In genomic region chr5:68239485-68239884, GRCh38 we compare ENCODE assay signal across 1 cellular context.
TF ChIP-seq lines count a peak whose summit lies in the region.

No MANE protein-coding gene starts in this region.

TF ChIP-seq in HepG2, 621 proteins besides CTCF, POLR2A, EP300 and RAD21 (continued from another document and continues in another):
- TF ChIP-seq AHDC1 (CRISPR knock-in tag; IDR thresholded peaks at IDR 0.05; ENCODE audit: borderline replicate concordance) (peak; percentile 95), AGO1 (IDR thresholded peaks at IDR 0.05; ENCODE audit: low read depth, low read length, poor library complexity, severe bottlenecking) (no peak), ZNF33B (CRISPR knock-in tag; IDR thresholded peaks at IDR 0.05) (no peak), ZNF609 (CRISPR knock-in tag; IDR thresholded peaks at IDR 0.05; ENCODE audit: borderline replicate concordance) (peak; percentile 94; the same call in 1 of the 2 replicates), ZBTB7B (CRISPR knock-in tag; IDR thresholded peaks at IDR 0.05) (peak; percentile 93), TFE3 (CRISPR knock-in tag; IDR thresholded peaks at IDR 0.05) (peak; percentile 82), ETV6 (CRISPR knock-in tag; conservative IDR thresholded peaks at IDR 0.05) (no peak), ZNF530 (CRISPR knock-in tag; IDR thresholded peaks at IDR 0.05; ENCODE audit: low read depth) (no peak), CENPBD1 (CRISPR knock-in tag; IDR thresholded peaks at IDR 0.05; ENCODE audit: borderline replicate concordance, low read depth) (no peak), NFATC3 (CRISPR knock-in tag; IDR thresholded peaks at IDR 0.05) (no peak), RORA (CRISPR knock-in tag; IDR thresholded peaks at IDR 0.05) (no peak), GMEB1 (CRISPR knock-in tag; IDR thresholded peaks at IDR 0.05; ENCODE audit: borderline replicate concordance) (no peak), SP5 (CRISPR knock-in tag; IDR thresholded peaks at IDR 0.05; ENCODE audit: borderline replicate concordance, low read depth) (peak; percentile 58; the same call in 1 of the 2 replicates), MXI1 (IDR thresholded peaks at IDR 0.05; ENCODE audit: borderline replicate concordance, low read depth, low read length) (peak; percentile 36; the same call in 1 of the 3 replicates), ZFP82 (CRISPR knock-in tag; IDR thresholded peaks at IDR 0.05; ENCODE audit: borderline replicate concordance) (no peak), CCDC6 (CRISPR knock-in tag; IDR thresholded peaks at IDR 0.05) (peak; percentile 65; the same call in 1 of the 2 replicates), GTF2F1 (IDR thresholded peaks at IDR 0.05; ENCODE audit: low read length) (no peak), HES4 (CRISPR knock-in tag; IDR thresholded peaks at IDR 0.05; ENCODE audit: borderline replicate concordance) (no peak), PRDM10 (CRISPR knock-in tag; IDR thresholded peaks at IDR 0.05; ENCODE audit: low read depth) (peak; percentile 56; the same call in 1 of the 2 replicates), ZNF138 (CRISPR knock-in tag; IDR thresholded peaks at IDR 0.05; ENCODE audit: low read depth) (no peak), ARID4A (CRISPR knock-in tag; IDR thresholded peaks at IDR 0.05; ENCODE audit: borderline replicate concordance) (peak; percentile 67; the same call in 1 of the 2 replicates), ZFP90 (CRISPR knock-in tag; IDR thresholded peaks at IDR 0.05; ENCODE audit: borderline replicate concordance) (no peak), ZNF766 (CRISPR knock-in tag; IDR thresholded peaks at IDR 0.05; ENCODE audit: borderline replicate concordance) (no peak), CBX2 (IDR thresholded peaks at IDR 0.05; ENCODE audit: low read depth, low read length) (no peak), CBX2 (CRISPR knock-in tag; IDR thresholded peaks at IDR 0.05; ENCODE audit: low read depth) (no peak), ZNF773 (CRISPR knock-in tag; IDR thresholded peaks at IDR 0.05; ENCODE audit: borderline replicate concordance) (no peak)
